In genomic region chr2:15839461-15840124, GRCh38 we compare ENCODE assay signal across 8 cellular contexts.
"Had no signal": no experiment of that assay in that cellular context is flagged by ENCODE, and none has a peak within 500 bp of the region (broad histone marks: within the 10 kb centered on the region; RNA-seq: fewer than 3 reads in every experiment).

No MANE protein-coding gene starts in this region.

- H2AFZ ChIP-seq: GM23248 had no signal

- H3K4me3 ChIP-seq: GM23248, HAP-1, K562 had no signal

- ATAC-seq: HCT116, K562 had no signal

- H3K27ac Mint-ChIP-seq: HFFc6 had no signal

- H3K9me3 ChIP-seq: HAP-1 had no signal

- H3K4me3 Mint-ChIP-seq: HFFc6 had no signal

- DNase-seq: GM23248, GOT3, H7, HFFc6, IMR-90 had no signal

- H3K4me1 ChIP-seq: HAP-1 had no signal

- H3K27ac ChIP-seq: GM23248 had no signal

- H3K36me3 ChIP-seq: HAP-1 had no signal
